Comparison of ENCODE assay signal across 8 cellular contexts in genomic region chr18:58670561-58671121, GRCh38. TPM values are rescaled to one million over a fixed set of nuclear protein-coding genes. Genes with fewer than 3 reads are reported as not detected.
A peak's percentile ranks its signal among the peaks of the same experiment; 100 is the strongest.
DNase-seq lines count a peak whose midpoint lies in the region; ATAC-seq and TF ChIP-seq lines count a peak whose summit lies in the region.

No MANE protein-coding gene starts in this region.

- TF ChIP-seq CTCF in BJ (IDR thresholded peaks at IDR 0.05; ENCODE audit: insufficient read depth, low read depth, low read length) (no peak), left ventricle myocardium inferior (IDR thresholded peaks at IDR 0.05; ENCODE audit: borderline replicate concordance) (no peak)

- peaks cover 6% of the 10 kb centered on the region for H3K36me3 Mint-ChIP-seq in T-helper 17 cell (ENCODE audit: low read depth)

- no peaks in the 10 kb centered on the region for H3K27me3 Mint-ChIP-seq in T-helper 17 cell

- peaks cover 41% of the 10 kb centered on the region for H3K4me1 Mint-ChIP-seq in T-helper 17 cell

- H3K4me1 ChIP-seq in left ventricle myocardium inferior = peaks cover 49% of the 10 kb centered on the region
- peaks cover 14 to 21% (median 14%) of the 10 kb centered on the region in 3 donors for H3K4me1 ChIP-seq in skeletal muscle tissue (ENCODE audit: control insufficient read depth in 3 of 3, insufficient read depth in 3 of 3, low read length in 3 of 3)

- CTCF ChIA-PET in BJ (lab: Yijun Ruan, JAX) (interaction anchor here (1.0 to 1.8 kb wide), 4 partner anchors 82 to 94 kb away, joined by 3 to 6 read pairs (median 3); no protein-coding TSS in a partner anchor), HEK293T (lab: Yijun Ruan, JAX) (interaction anchor here (1.1 kb wide), 2 partner anchors 12 to 93 kb away, joined by 4 to 5 read pairs; no protein-coding TSS in a partner anchor)

- H3K9me3 ChIP-seq in T-helper 17 cell (ENCODE audit: control insufficient read depth, low read length, poor library complexity, severe bottlenecking) (no peaks in the 10 kb centered on the region), left ventricle myocardium inferior (replicated peaks) (no peaks in the 10 kb centered on the region), skeletal muscle tissue (ENCODE audit: control insufficient read depth in 3 of 3, low read length in 3 of 3) (no peaks in the 10 kb centered on the region)

- peak overlapping the region; percentile 12 to 79 (median 78) for H3K9ac ChIP-seq in skeletal muscle tissue (ENCODE audit: low read depth in 1 of 3, low read length in 3 of 3)

- H3K27me3 ChIP-seq in BJ (ENCODE audit: control insufficient read depth, insufficient read depth, low read length) (no peaks in the 10 kb centered on the region), left ventricle myocardium inferior (ENCODE audit: low read depth) (no peaks in the 10 kb centered on the region), skeletal muscle tissue (ENCODE audit: control insufficient read depth in 3 of 3, insufficient read depth in 3 of 3, low read length in 3 of 3) (no peaks in the 10 kb centered on the region)

- H3K4me3 ChIP-seq in BJ (ENCODE audit: low read depth, low read length) (peak overlapping the region; percentile 64), left ventricle myocardium inferior (peak overlapping the region; percentile 86), skeletal muscle tissue (ENCODE audit: low read length in 3 of 3) (peak overlapping the region; percentile 75 to 77 (median 76))

- intact Hi-C loops in left ventricle myocardium inferior (cut with micrococcal nuclease) = no loop called here

- POLR2A ChIA-PET in BJ (lab: Charles Lee) (interaction anchor here (0.5 to 0.7 kb wide), 3 partner anchors 16 to 196 kb away, joined by 3 to 6 read pairs (median 4); no protein-coding TSS in a partner anchor), HEK293T (lab: Yijun Ruan, JAX) (interaction anchor here (0.6 to 3.5 kb wide), 20 partner anchors 11 to 144 kb away, joined by 3 to 16 read pairs (median 3); partner anchors contain the start of gene ALPK2)

- no peak for ATAC-seq in T-helper 17 cell

- H3K36me3 ChIP-seq in BJ (ENCODE audit: control insufficient read depth, insufficient read depth, low read length) (no peaks in the 10 kb centered on the region), left ventricle myocardium inferior (no peaks in the 10 kb centered on the region), skeletal muscle tissue (ENCODE audit: control insufficient read depth in 3 of 3, insufficient read depth in 3 of 3, low read length in 3 of 3) (no peaks in the 10 kb centered on the region)

- DNase-seq in BJ (ENCODE audit: low read depth) (no peak), HEK293T (ENCODE audit: extremely low spot score) (no peak), T-helper 17 cell (no peak), left ventricle myocardium inferior (no peak), EL (no peak), NCI-H1930 (lab: John Stamatoyannopoulos, UW) (no peak), cerebellar cortex (ENCODE audit: low spot score) (no peak)

- H3K27ac Mint-ChIP-seq in T-helper 17 cell = peak overlapping the region; percentile 8

- H3K4me3 Mint-ChIP-seq in T-helper 17 cell = peak overlapping the region; percentile 97

- peak overlapping the region; percentile 98 for H3K27ac ChIP-seq in left ventricle myocardium inferior (replicated peaks)
- peak overlapping the region; percentile 61 for H3K27ac ChIP-seq in skeletal muscle tissue (ENCODE audit: low read depth, low read length)

TF ChIP-seq in HEK293T, 16 proteins besides CTCF, POLR2A, EP300 and RAD21:
- TF ChIP-seq SUZ12 (IDR thresholded peaks at IDR 0.05) (no peak), ELF4 (IDR thresholded peaks at IDR 0.05) (no peak), CTBP1 (IDR thresholded peaks at IDR 0.05; ENCODE audit: borderline replicate concordance) (no peak), L3MBTL2 (conservative IDR thresholded peaks at IDR 0.05) (0 out of 2 replicates have a peak, but pooled peaks have one; percentile 18)

RNA-seq across cellular contexts. Expression of gene MALT1, which starts 0.6 kb away (rescaled TPM):
- polyA plus RNA-seq in BJ (2011; rRNA removed) = 11.4 and 22.9 TPM in 2 replicates
- 14.6 and 20.9 TPM in 2 replicates for polyA minus RNA-seq in BJ (2011; rRNA and poly(A)+ RNA removed)
- total RNA-seq in T-helper 17 cell = 100 to 1,000 TPM in 1 of 2 donors, 10 to 100 TPM in 1; 87.8 to 108 TPM
- 8.6 TPM for total RNA-seq in left ventricle myocardium inferior
- 24.0 TPM for total RNA-seq in skeletal muscle tissue

RNA-seq across cellular contexts. Expression of gene ALPK2, which starts 41.8 kb away (rescaled TPM):
- 81.8 and 107 TPM in 2 replicates for polyA plus RNA-seq in BJ (2011; rRNA removed)
- polyA minus RNA-seq in BJ (2011; rRNA and poly(A)+ RNA removed) = 80.1 and 95.0 TPM in 2 replicates
- total RNA-seq in T-helper 17 cell (1 to 10 TPM in 1 of 2 donors, under 1 TPM in 1; 0.65 to 2.6 TPM), left ventricle myocardium inferior (182 TPM), skeletal muscle tissue (38.1 TPM)

Comparison
In these comparisons a context has a peak if more than half of its experiments do, and no peak if none do; other contexts are left out.
1. RNA of gene ALPK2, which starts 41.8 kb away (total RNA-seq): 182 TPM in left ventricle myocardium inferior (single experiment) and 38.1 TPM in skeletal muscle tissue (single experiment); 0.65 to 2.6 TPM in T-helper 17 cell; every median in the first group is over 10 times any median in the second.
2. Peak in every context shown above with its lines, with median percentiles within 50 percentile points of each other: H3K4me3 ChIP-seq.